In the genomic region with DNA sequence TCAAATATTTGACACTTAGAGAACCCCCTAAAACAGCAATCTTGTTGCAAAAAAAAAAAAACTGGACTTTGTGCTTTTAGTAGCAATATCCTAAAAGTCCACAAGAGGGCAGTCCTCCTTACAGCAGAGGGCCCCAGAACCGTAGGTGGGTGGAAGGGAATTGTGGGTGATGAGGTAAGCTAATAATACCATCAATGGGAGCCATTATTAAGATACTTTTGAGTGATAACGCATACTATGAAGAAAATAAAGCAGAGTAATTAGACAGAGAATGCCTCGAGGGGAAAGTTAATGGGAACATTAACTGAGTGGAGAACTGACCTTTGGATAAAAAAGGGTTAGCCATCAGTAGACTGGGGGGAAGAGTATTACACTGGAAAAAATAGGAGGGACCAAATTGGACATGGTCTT, we compare ENCODE assay signal across 8 cellular contexts.
A peak's percentile ranks its signal among the peaks of the same experiment; 100 is the strongest.
DNase-seq lines count a peak whose midpoint lies in the region; ATAC-seq and TF ChIP-seq lines count a peak whose summit lies in the region.

No MANE protein-coding gene starts in this region.

- H3K4me3 ChIP-seq in heart right ventricle, result no peak overlapping the region

- H3K4me3 Mint-ChIP-seq in activated CD4-positive, alpha-beta memory T cell treated with anti-CD3 and anti-CD28 coated beads, Interleukin-2, amount 10 ng/mL, durations not matched to agents 7 days and 5 days, result no peak overlapping the region

- WGBS in heart right ventricle, 2 donors, result 47 to 51% methylated on average over 3 of the region's 3 CpGs

- peaks cover 0 to 16% (median 0%) of the 10 kb centered on the region in 9 donors for H3K4me1 ChIP-seq in heart right ventricle

- intact Hi-C loops in heart right ventricle (cut with DNase I), result loop anchor here in 9 of 10 donors (2.0 to 10.0 kb wide), 7 partner anchors 228 to 418 kb away; partner anchors contain the start of gene THRB (in 4 of the 9)

- POLR2A ChIA-PET in GM10248 (lab: Yijun Ruan, JAX), result no interaction called here
- POLR2A ChIA-PET in activated CD4-positive, alpha-beta memory T cell treated with anti-CD3 and anti-CD28 coated beads, Interleukin-2, amount 10 ng/mL, durations not matched to agents 7 days and 5 days (lab: Charles Lee), result no interaction called here

- ATAC-seq in GM21390 (IDR thresholded peaks at IDR 0.05; ENCODE audit: unreplicated experiment) (peak; percentile 83), heart right ventricle (peak in 4 of 8 donors; percentile 17 to 67 (median 48))

- DNase-seq in GM10248 (ENCODE audit: extremely low spot score) (peak; percentile 46), HT-29 (ENCODE audit: low spot score) (peak; percentile 52), heart right ventricle (no peak), stromal cell of bone marrow (ENCODE audit: low read depth) (peak; percentile 9), ureter (ENCODE audit: low spot score) (no peak)
- no peak for DNase-seq in activated CD4-positive, alpha-beta memory T cell treated with anti-CD3 and anti-CD28 coated beads, Interleukin-2, amount 10 ng/mL, durations not matched to agents 7 days and 5 days

- H3K36me3 ChIP-seq in heart right ventricle, result no peaks in the 10 kb centered on the region

- no peaks in the 10 kb centered on the region for H3K36me3 Mint-ChIP-seq in activated CD4-positive, alpha-beta memory T cell treated with anti-CD3 and anti-CD28 coated beads, Interleukin-2, amount 10 ng/mL, durations not matched to agents 7 days and 5 days (ENCODE audit: low read depth)

- H3K27me3 Mint-ChIP-seq in activated CD4-positive, alpha-beta memory T cell treated with anti-CD3 and anti-CD28 coated beads, Interleukin-2, amount 10 ng/mL, durations not matched to agents 7 days and 5 days, result peaks cover 11% of the 10 kb centered on the region

- CTCF ChIA-PET in GM10248 (lab: Yijun Ruan, JAX), result interaction anchor here (1.0 to 3.2 kb wide), 7 partner anchors 9 to 25 kb away, joined by 3 to 11 read pairs (median 5); no protein-coding TSS in a partner anchor
- CTCF ChIA-PET in activated CD4-positive, alpha-beta memory T cell treated with anti-CD3 and anti-CD28 coated beads, Interleukin-2, amount 10 ng/mL, durations not matched to agents 7 days and 5 days (lab: Charles Lee), result interaction anchor here (1.4 kb wide), 1 partner anchor 376 kb away, joined by 3 read pairs; no protein-coding TSS in a partner anchor

- H3K9me3 Mint-ChIP-seq in activated CD4-positive, alpha-beta memory T cell treated with anti-CD3 and anti-CD28 coated beads, Interleukin-2, amount 10 ng/mL, durations not matched to agents 7 days and 5 days, result no peaks in the 10 kb centered on the region

- no peaks in the 10 kb centered on the region for H3K27me3 ChIP-seq in heart right ventricle

- TF ChIP-seq CTCF in GM10248 (IDR thresholded peaks at IDR 0.05; ENCODE audit: control extremely low read depth, extremely low read depth, low read depth, missing control alignments) (peak; percentile 48), VCaP (conservative IDR thresholded peaks at IDR 0.05) (peak; percentile 93), heart right ventricle (IDR thresholded peaks at IDR 0.05) (peak; percentile 48 to 80 (median 69))

- H3K27ac Mint-ChIP-seq in activated CD4-positive, alpha-beta memory T cell treated with anti-CD3 and anti-CD28 coated beads, Interleukin-2, amount 10 ng/mL, durations not matched to agents 7 days and 5 days, result no peak overlapping the region

- no peaks in the 10 kb centered on the region for H3K9me3 ChIP-seq in heart right ventricle

- no peaks in the 10 kb centered on the region for H3K4me1 Mint-ChIP-seq in activated CD4-positive, alpha-beta memory T cell treated with anti-CD3 and anti-CD28 coated beads, Interleukin-2, amount 10 ng/mL, durations not matched to agents 7 days and 5 days

- H3K27ac ChIP-seq in VCaP (no peak overlapping the region), heart right ventricle (no peak overlapping the region)

Comparison
In these comparisons a context has a peak if more than half of its experiments do, and no peak if none do; other contexts are left out.
1. DNase-seq: peak in GM10248 (single experiment), HT-29 (single experiment) and stromal cell of bone marrow (single experiment); none in heart right ventricle (0 of 2), activated CD4-positive, alpha-beta memory T cell treated with anti-CD3 and anti-CD28 coated beads, Interleukin-2, amount 10 ng/mL, durations not matched to agents 7 days and 5 days (single experiment) and ureter (single experiment).
2. Peak in every context shown above with its lines, with median percentiles within 50 percentile points of each other: CTCF ChIP-seq.